8 cellular contexts compared by ENCODE assay signal in genomic region chr11:66312549-66313320, GRCh38. TPM values are rescaled to one million over a fixed set of nuclear protein-coding genes. Genes with fewer than 3 reads are reported as not detected.
DNase-seq lines count a peak whose midpoint lies in the region; ATAC-seq, FAIRE-seq and TF ChIP-seq lines count a peak whose summit lies in the region.

No MANE protein-coding gene starts in this region.

- no peaks in the 10 kb centered on the region for H3K27me3 ChIP-seq in RWPE2 (ENCODE audit: insufficient read depth, poor library complexity, severe bottlenecking)

- H3K4me3 ChIP-seq in RWPE2 (ENCODE audit: severe bottlenecking) (peak overlapping the region; percentile 40), fibroblast of pulmonary artery (replicated peaks; ENCODE audit: low read depth, low read length) (peak overlapping the region; percentile 60)

- peak overlapping the region; percentile 89 for H3K4me3 Mint-ChIP-seq in natural killer cell treated with Interleukin-12 subunit alpha and Interleukin-12 subunit beta and Interleukin-15 and Interleukin-18, amount 100 ng/mL, for 72 hours

- peak; percentile 31; the same call in 1 of the 2 replicates for TF ChIP-seq POLR2A in H54 (IDR thresholded peaks at IDR 0.05; ENCODE audit: low read depth, low read length)

- H3K27ac Mint-ChIP-seq in natural killer cell treated with Interleukin-12 subunit alpha and Interleukin-12 subunit beta and Interleukin-15 and Interleukin-18, amount 100 ng/mL, for 72 hours: peak overlapping the region; percentile 74 to 77

- H3K9me3 Mint-ChIP-seq in natural killer cell treated with Interleukin-12 subunit alpha and Interleukin-12 subunit beta and Interleukin-15 and Interleukin-18, amount 100 ng/mL, for 72 hours: no peaks in the 10 kb centered on the region

- DNase-seq in EH (ENCODE audit: low read depth): peak; percentile 100
- DNase-seq in H54 (ENCODE audit: insufficient read length, low spot score): peak; percentile 98
- peak; percentile 99 for DNase-seq in LoVo (ENCODE audit: low spot score)
- peak; percentile 98 for DNase-seq in RWPE2 (ENCODE audit: low spot score)
- DNase-seq in activated effector memory CD4-positive, alpha-beta T cell treated with Interleukin-2 at 50 U/mL for 16 hours: peak; percentile 93
- DNase-seq in fibroblast of pulmonary artery (ENCODE audit: low read depth): peak; percentile 99
- DNase-seq in natural killer cell treated with Interleukin-12 subunit alpha and Interleukin-12 subunit beta and Interleukin-15 and Interleukin-18, amount 100 ng/mL, for 72 hours (ENCODE audit: low spot score): peak; percentile 97
- peak; percentile 98 to 100 (median 100) for DNase-seq in stimulated activated naive CD4-positive, alpha-beta T cell (lab: John Stamatoyannopoulos, UW)

- TF ChIP-seq CTCF in RWPE2 (IDR thresholded peaks at IDR 0.05; ENCODE audit: poor library complexity, severe bottlenecking) (no peak), fibroblast of pulmonary artery (IDR thresholded peaks at IDR 0.05; ENCODE audit: low read length, missing control alignments) (no peak)

- no peaks in the 10 kb centered on the region for H3K9me3 ChIP-seq in RWPE2 (ENCODE audit: severe bottlenecking)

- H3K36me3 Mint-ChIP-seq in natural killer cell treated with Interleukin-12 subunit alpha and Interleukin-12 subunit beta and Interleukin-15 and Interleukin-18, amount 100 ng/mL, for 72 hours: no peaks in the 10 kb centered on the region

- peaks cover 16 to 19% of the 10 kb centered on the region in 2 donors for H3K4me1 Mint-ChIP-seq in natural killer cell treated with Interleukin-12 subunit alpha and Interleukin-12 subunit beta and Interleukin-15 and Interleukin-18, amount 100 ng/mL, for 72 hours (ENCODE audit: low read depth in 2 of 2)

- peaks cover 10 to 12% of the 10 kb centered on the region in 2 donors for H3K27me3 Mint-ChIP-seq in natural killer cell treated with Interleukin-12 subunit alpha and Interleukin-12 subunit beta and Interleukin-15 and Interleukin-18, amount 100 ng/mL, for 72 hours

- H3K36me3 ChIP-seq in RWPE2 (ENCODE audit: low read depth): no peaks in the 10 kb centered on the region

- no peaks in the 10 kb centered on the region for H3K4me1 ChIP-seq in RWPE2 (ENCODE audit: insufficient read depth, poor library complexity, severe bottlenecking)

- peak; percentile 90 for ATAC-seq in RWPE2 (ENCODE audit: low read depth)
- peak; percentile 87 to 90 for ATAC-seq in natural killer cell treated with Interleukin-12 subunit alpha and Interleukin-12 subunit beta and Interleukin-15 and Interleukin-18, amount 100 ng/mL, for 72 hours

- peak overlapping the region; percentile 42 for H3K27ac ChIP-seq in RWPE2 (ENCODE audit: poor library complexity, severe bottlenecking)

- FAIRE-seq in H54 (lab: Jason Lieb, UNC): no peak

RNA-seq across cellular contexts. Expression of gene CD248, which starts 4.1 kb away (rescaled TPM):
- total RNA-seq in natural killer cell treated with Interleukin-12 subunit alpha and Interleukin-12 subunit beta and Interleukin-15 and Interleukin-18, amount 100 ng/mL, for 72 hours: under 1 TPM; 0.10 to 0.59 TPM

RNA-seq across cellular contexts. Expression of gene TMEM151A, which starts 21.0 kb away (rescaled TPM):
- total RNA-seq in natural killer cell treated with Interleukin-12 subunit alpha and Interleukin-12 subunit beta and Interleukin-15 and Interleukin-18, amount 100 ng/mL, for 72 hours: not detected

RNA-seq across cellular contexts. Expression of gene RIN1, which starts 23.5 kb away (rescaled TPM):
- total RNA-seq in natural killer cell treated with Interleukin-12 subunit alpha and Interleukin-12 subunit beta and Interleukin-15 and Interleukin-18, amount 100 ng/mL, for 72 hours: 1 to 10 TPM in 1 of 2 donors, under 1 TPM in 1; 0.43 to 2.1 TPM

RNA-seq across cellular contexts. Expression of gene YIF1A, which starts 23.8 kb away (rescaled TPM):
- total RNA-seq in natural killer cell treated with Interleukin-12 subunit alpha and Interleukin-12 subunit beta and Interleukin-15 and Interleukin-18, amount 100 ng/mL, for 72 hours: 10 to 100 TPM; 62.7 to 76.1 TPM

RNA-seq across cellular contexts. Expression of gene BRMS1, which starts 32.2 kb away (rescaled TPM):
- 10 to 100 TPM; 53.2 to 64.5 TPM for total RNA-seq in natural killer cell treated with Interleukin-12 subunit alpha and Interleukin-12 subunit beta and Interleukin-15 and Interleukin-18, amount 100 ng/mL, for 72 hours

Comparison
In these comparisons a context has a peak if more than half of its experiments do, and no peak if none do; other contexts are left out.
1. Peak in every context shown above with its lines: DNase-seq, ATAC-seq, H3K4me3 ChIP-seq and H3K27ac ChIP-seq.